ENCODE assay signal across 17 cellular contexts in the genomic region with DNA sequence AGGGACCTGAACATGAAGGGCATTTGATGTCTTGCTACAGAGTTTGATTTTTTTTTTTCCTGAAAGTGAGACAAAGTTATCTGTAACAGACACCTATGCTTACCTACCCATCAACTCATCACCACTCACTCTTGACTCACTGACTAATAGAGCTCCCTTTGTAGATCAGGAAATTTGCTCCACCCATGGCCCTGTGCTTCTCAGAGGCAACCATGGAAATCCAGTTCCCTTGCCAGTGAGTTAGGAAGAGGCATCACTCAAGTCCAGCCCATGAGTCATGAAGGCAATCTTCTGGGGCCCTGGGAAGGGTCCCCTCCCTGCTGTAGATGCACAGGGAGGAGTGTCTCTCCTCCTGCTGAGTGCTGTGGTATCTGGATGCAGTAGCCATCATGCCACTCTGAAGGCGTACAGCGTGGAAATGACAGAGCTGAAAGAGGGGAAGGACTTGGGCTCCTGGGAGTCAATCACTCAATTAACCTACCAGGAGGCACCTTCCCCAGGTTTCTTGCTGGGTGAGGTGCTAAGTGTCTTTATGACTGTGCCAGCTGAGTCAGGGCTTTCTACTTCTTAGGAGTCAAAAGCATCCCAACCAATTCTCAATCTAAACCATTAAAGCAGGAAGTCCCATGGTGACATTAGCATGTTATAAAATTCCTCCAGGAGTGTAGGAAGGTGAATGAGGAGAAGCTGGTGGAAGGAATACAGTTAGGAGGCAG. TPM values are rescaled to one million over a fixed set of nuclear protein-coding genes. Genes with fewer than 3 reads are reported as not detected.
DNase-seq lines count a peak whose midpoint lies in the region; ATAC-seq and TF ChIP-seq lines count a peak whose summit lies in the region.
"Had no signal": no experiment of that assay in that cellular context is flagged by ENCODE, and none has a peak within 500 bp of the region (broad histone marks: within the 10 kb centered on the region; RNA-seq: fewer than 3 reads in every experiment).

No MANE protein-coding gene starts in this region.

- H3K27ac ChIP-seq in IMR-90 (ENCODE audit: insufficient read depth, low read length): no peak overlapping the region
- H3K27ac ChIP-seq: RWPE1 had no signal

- peaks cover under 1% of the 10 kb centered on the region; the same call in 1 of the 2 replicates for H3K9me1 ChIP-seq in IMR-90 (ENCODE audit: insufficient read depth, low read length)

- POLR2A ChIA-PET in IMR-90 (lab: Charles Lee; ENCODE audit: unreplicated experiment): no interaction called here

- no peaks in the 10 kb centered on the region for H3K36me3 Mint-ChIP-seq in activated naive CD4-positive, alpha-beta T cell treated with anti-CD3 and anti-CD28 coated beads for 36 hours (ENCODE audit: low read depth)
- no peaks in the 10 kb centered on the region for H3K36me3 Mint-ChIP-seq in stimulated activated effector memory CD8-positive, alpha-beta T cell treated with anti-CD3 and anti-CD28 coated beads, Interleukin-12 subunit alpha, Interleukin-12 subunit beta, amount 100 ng/mL, for 72 hours
- H3K36me3 Mint-ChIP-seq: CD8-positive, alpha-beta T cell had no signal

- no peak overlapping the region for H3K4me2 ChIP-seq in IMR-90 (ENCODE audit: low read depth, low read length)

- peaks cover 6% of the 10 kb centered on the region for H3K4me1 ChIP-seq in IMR-90 (ENCODE audit: control insufficient read depth, insufficient read depth, low read length)

- peaks cover 11% of the 10 kb centered on the region for H3K4me1 Mint-ChIP-seq in activated naive CD4-positive, alpha-beta T cell treated with anti-CD3 and anti-CD28 coated beads for 36 hours (ENCODE audit: low read depth)
- peaks cover 10% of the 10 kb centered on the region for H3K4me1 Mint-ChIP-seq in stimulated activated effector memory CD8-positive, alpha-beta T cell treated with anti-CD3 and anti-CD28 coated beads, Interleukin-12 subunit alpha, Interleukin-12 subunit beta, amount 100 ng/mL, for 72 hours

- H4K8ac ChIP-seq in IMR-90 (ENCODE audit: low read depth in 2 of 2, low read length in 2 of 2): no peak overlapping the region

- H3K79me1 ChIP-seq in IMR-90 (ENCODE audit: low read depth in 1 of 2, low read length in 2 of 2): no peaks in the 10 kb centered on the region

- no peak overlapping the region for H2BK15ac ChIP-seq in IMR-90 (ENCODE audit: low read depth, low read length)

- no peak overlapping the region for H2BK20ac ChIP-seq in IMR-90 (ENCODE audit: low read depth, low read length)

- no peaks in the 10 kb centered on the region for H3K36me3 ChIP-seq in IMR-90 (ENCODE audit: control insufficient read depth, insufficient read depth, low read length)

- no peak overlapping the region for H2AFZ ChIP-seq in IMR-90 (replicated peaks; ENCODE audit: low read length, poor library complexity)

- H3K27me3 ChIP-seq in IMR-90 (ENCODE audit: control insufficient read depth, insufficient read depth, low read length): no peaks in the 10 kb centered on the region

- H2AK5ac ChIP-seq in IMR-90 (ENCODE audit: low read depth, low read length): no peak overlapping the region

- peak overlapping the region; percentile 11 for H2AK9ac ChIP-seq in IMR-90 (replicated peaks; ENCODE audit: low read depth, low read length, poor library complexity)

- H3K4me3 Mint-ChIP-seq in activated naive CD4-positive, alpha-beta T cell treated with anti-CD3 and anti-CD28 coated beads for 36 hours: no peak overlapping the region
- H3K4me3 Mint-ChIP-seq in stimulated activated effector memory CD8-positive, alpha-beta T cell treated with anti-CD3 and anti-CD28 coated beads, Interleukin-12 subunit alpha, Interleukin-12 subunit beta, amount 100 ng/mL, for 72 hours: no peak overlapping the region
- H3K4me3 Mint-ChIP-seq: B cell; CD8-positive, alpha-beta T cell had no signal

- no peaks in the 10 kb centered on the region for H3K9me3 ChIP-seq in IMR-90 (ENCODE audit: control insufficient read depth, insufficient read depth, low read length)

- dilution Hi-C loops in IMR-90 (cut with HindIII; ENCODE audit: low sequenced_read_pairs, unreplicated experiment): no loop called here

- H3K23ac ChIP-seq in IMR-90 (ENCODE audit: low read depth, low read length): no peak overlapping the region

- no peaks in the 10 kb centered on the region for H3K9me3 Mint-ChIP-seq in activated naive CD4-positive, alpha-beta T cell treated with anti-CD3 and anti-CD28 coated beads for 36 hours
- no peaks in the 10 kb centered on the region for H3K9me3 Mint-ChIP-seq in stimulated activated effector memory CD8-positive, alpha-beta T cell treated with anti-CD3 and anti-CD28 coated beads, Interleukin-12 subunit alpha, Interleukin-12 subunit beta, amount 100 ng/mL, for 72 hours
- H3K9me3 Mint-ChIP-seq: CD8-positive, alpha-beta T cell had no signal

- H3K27me3 Mint-ChIP-seq in activated naive CD4-positive, alpha-beta T cell treated with anti-CD3 and anti-CD28 coated beads for 36 hours (ENCODE audit: low read depth): no peaks in the 10 kb centered on the region
- H3K27me3 Mint-ChIP-seq: B cell had no signal

- TF ChIP-seq RAD21 in IMR-90 (IDR thresholded peaks at IDR 0.05; ENCODE audit: low read length): no peak

- ATAC-seq in IMR-90 (ENCODE audit: low read depth) (0 out of 2 replicates have a peak, but pooled peaks have one; percentile 11), esophagus mucosa (peak; percentile 83)
- peak; percentile 37 for ATAC-seq in stimulated activated effector memory CD8-positive, alpha-beta T cell treated with anti-CD3 and anti-CD28 coated beads, Interleukin-12 subunit alpha, Interleukin-12 subunit beta, amount 100 ng/mL, for 72 hours
- ATAC-seq: CD8-positive, alpha-beta T cell; K562 had no signal

- no peak overlapping the region for H3K27ac Mint-ChIP-seq in activated naive CD4-positive, alpha-beta T cell treated with anti-CD3 and anti-CD28 coated beads for 36 hours
- no peak overlapping the region for H3K27ac Mint-ChIP-seq in stimulated activated effector memory CD8-positive, alpha-beta T cell treated with anti-CD3 and anti-CD28 coated beads, Interleukin-12 subunit alpha, Interleukin-12 subunit beta, amount 100 ng/mL, for 72 hours
- H3K27ac Mint-ChIP-seq: B cell; CD8-positive, alpha-beta T cell had no signal

- H3K9ac ChIP-seq in IMR-90 (ENCODE audit: low read depth, low read length): no peak overlapping the region

- intact Hi-C loops in activated naive CD4-positive, alpha-beta T cell treated with anti-CD3 and anti-CD28 coated beads for 36 hours (cut with micrococcal nuclease): loop anchor here (1.0 kb wide), 1 partner anchor 21 kb away; no protein-coding TSS in a partner anchor
- intact Hi-C loops in IMR-90 (cut with micrococcal nuclease): no loop called here

- H4K5ac ChIP-seq in IMR-90 (ENCODE audit: low read depth, low read length): no peak overlapping the region

- CTCF ChIA-PET in activated naive CD4-positive, alpha-beta T cell treated with anti-CD3 and anti-CD28 coated beads for 36 hours (lab: Charles Lee): interaction anchor here (0.7 to 1.1 kb wide), 4 partner anchors 9 to 197 kb away, joined by 3 read pairs; no protein-coding TSS in a partner anchor
- CTCF ChIA-PET in IMR-90 (lab: Yijun Ruan, JAX): interaction anchor here (0.9 kb wide), 1 partner anchor 9 kb away, joined by 3 read pairs; no protein-coding TSS in a partner anchor

- H3K4me3 ChIP-seq in IMR-90 (ENCODE audit: insufficient read depth, low read depth, low read length): no peak overlapping the region
- H3K4me3 ChIP-seq: K562 had no signal

- no peak overlapping the region for H3K4ac ChIP-seq in IMR-90 (ENCODE audit: low read depth, low read length)

- WGBS in IMR-90 (ENCODE audit: extremely low coverage in 2 of 2, insufficient read length in 1 of 2), 2 experiments: no CpG with 5 or more reads among the region's 2 CpGs

- TF ChIP-seq CTCF in IMR-90 (conservative IDR thresholded peaks at IDR 0.05; ENCODE audit: low read depth, low read length): no peak

- H3K14ac ChIP-seq in IMR-90 (replicated peaks; ENCODE audit: low read depth, low read length): no peak overlapping the region

- no peaks in the 10 kb centered on the region for H4K20me1 ChIP-seq in IMR-90 (ENCODE audit: insufficient read depth, low read length)

- H2BK120ac ChIP-seq in IMR-90 (ENCODE audit: low read depth, low read length): no peak overlapping the region

- DNase-seq in activated naive CD4-positive, alpha-beta T cell treated with anti-CD3 and anti-CD28 coated beads for 36 hours: peak; percentile 45
- DNase-seq in activated naive CD4-positive, alpha-beta T cell treated with anti-CD3 and anti-CD28 coated beads, Interleukin-2, amount 50 U/mL, for 16 hours: no peak
- DNase-seq in IMR-90: peak; percentile 32
- DNase-seq in stimulated activated effector memory CD8-positive, alpha-beta T cell treated with anti-CD3 and anti-CD28 coated beads, Interleukin-12 subunit alpha, Interleukin-12 subunit beta, amount 100 ng/mL, for 72 hours (ENCODE audit: low spot score in 2 of 2): no peak
- DNase-seq in superior temporal gyrus (ENCODE audit: extremely low spot score): no peak
- no peak for DNase-seq in SKM-1 treated with dmso at 0.1 percent for 144 hours (lab: John Stamatoyannopoulos, UW; ENCODE audit: unreplicated experiment)
- DNase-seq: CD8-positive, alpha-beta T cell; DMS79; H7; NCI-H1048; NCI-H1436 treated with DMSO at 0.1 percent for 48 hours; NCI-H2081; NCI-H748 treated with DMSO at 0.1 percent for 48 hours had no signal

- in situ Hi-C loops in IMR-90 (cut with MboI; ENCODE audit: low sequenced_read_pairs): no loop called here

- BruUV-seq in IMR-90 (replicated peaks; lab: Mats Ljungman, UMichigan): no TSS peak

- H2BK5ac ChIP-seq in IMR-90 (ENCODE audit: low read depth, low read length, poor library complexity, severe bottlenecking): no peak overlapping the region

- no peak overlapping the region for H3K56ac ChIP-seq in IMR-90 (ENCODE audit: extremely low read depth, insufficient read depth, low read length)

- TF ChIP-seq POLR2A in IMR-90 (IDR thresholded peaks at IDR 0.05; ENCODE audit: low read depth, low read length): no peak

- H4K91ac ChIP-seq in IMR-90 (ENCODE audit: insufficient read depth, low read depth, low read length): no peak overlapping the region; the same call in 1 of the 2 replicates

- H3K18ac ChIP-seq in IMR-90 (ENCODE audit: low read depth, low read length): no peak overlapping the region

TF ChIP-seq in IMR-90, 13 proteins besides CTCF, POLR2A, EP300 and RAD21 (continues in another document):
- TF ChIP-seq FOS (IDR thresholded peaks at IDR 0.05; ENCODE audit: low read depth, low read length): no peak
- TF ChIP-seq CHD1 (IDR thresholded peaks at IDR 0.05; ENCODE audit: low read depth, low read length): no peak
- TF ChIP-seq MAFK (IDR thresholded peaks at IDR 0.05; ENCODE audit: low read depth, low read length): no peak
- no peak for TF ChIP-seq MAZ (IDR thresholded peaks at IDR 0.05; ENCODE audit: borderline replicate concordance, low read depth, low read length)
- no peak for TF ChIP-seq RCOR1 (IDR thresholded peaks at IDR 0.05; ENCODE audit: insufficient replicate concordance, low read length)
- no peak for TF ChIP-seq MXI1 (IDR thresholded peaks at IDR 0.05; ENCODE audit: borderline replicate concordance, low read depth, low read length)

RNA-seq across cellular contexts. Expression of a gene that starts 56.1 kb away (rescaled TPM):
- 10 to 100 TPM; 58.5 to 64.5 TPM for total RNA-seq in activated naive CD4-positive, alpha-beta T cell treated with anti-CD3 and anti-CD28 coated beads for 36 hours
- 24.4 and 35.8 TPM in 2 replicates for total RNA-seq in IMR-90 (2012; rRNA removed)
- 13.8 and 14.2 TPM in 2 replicates for polyA plus RNA-seq in IMR-90 (2012; rRNA removed)
- 1.0 and 2.3 TPM in 2 replicates for polyA plus RNA-seq in IMR-90 (2012; cell fraction: cytosol; rRNA removed)
- polyA plus RNA-seq in IMR-90 (2012; cell fraction: nucleus; rRNA removed; ENCODE audit: low replicate concordance): 2.2 and 14.4 TPM in 2 replicates
- 48.5 TPM for total RNA-seq in esophagus mucosa

Comparison
In these comparisons a context has a peak if more than half of its experiments do, and no peak if none do; other contexts are left out.
1. DNase-seq: peak in activated naive CD4-positive, alpha-beta T cell treated with anti-CD3 and anti-CD28 coated beads for 36 hours (single experiment) and IMR-90 (single experiment); none in activated naive CD4-positive, alpha-beta T cell treated with anti-CD3 and anti-CD28 coated beads, Interleukin-2, amount 50 U/mL, for 16 hours (single experiment), stimulated activated effector memory CD8-positive, alpha-beta T cell treated with anti-CD3 and anti-CD28 coated beads, Interleukin-12 subunit alpha, Interleukin-12 subunit beta, amount 100 ng/mL, for 72 hours (0 of 2), superior temporal gyrus (single experiment) and SKM-1 treated with dmso at 0.1 percent for 144 hours (single experiment).
2. ATAC-seq: peak in every context shown above with its lines; median percentile 83 in esophagus mucosa; 37 in stimulated activated effector memory CD8-positive, alpha-beta T cell treated with anti-CD3 and anti-CD28 coated beads, Interleukin-12 subunit alpha, Interleukin-12 subunit beta, amount 100 ng/mL, for 72 hours; 11 in IMR-90.